9 cellular contexts compared by ENCODE assay signal in genomic region chr18:77086656-77087390, GRCh38. TPM values are rescaled to one million over a fixed set of nuclear protein-coding genes. Genes with fewer than 3 reads are reported as not detected.
DNase-seq lines count a peak whose midpoint lies in the region; ATAC-seq and TF ChIP-seq lines count a peak whose summit lies in the region.
"Had no signal": no experiment of that assay in that cellular context is flagged by ENCODE, and none has a peak within 500 bp of the region (broad histone marks: within the 10 kb centered on the region; RNA-seq: fewer than 3 reads in every experiment).

No MANE protein-coding gene starts in this region.

- 5 to 9% (median 5%) methylated on average over 25 of the region's 25 CpGs for WGBS in psoas muscle, 3 donors

- H3K4me1 ChIP-seq in GM23338 (ENCODE audit: insufficient read depth) = peaks cover 22% of the 10 kb centered on the region
- peaks cover 6% of the 10 kb centered on the region; the same call in 1 of the 2 replicates for H3K4me1 ChIP-seq in iPS-20b (ENCODE audit: insufficient read depth, low read length)
- H3K4me1 ChIP-seq in psoas muscle = peaks cover 82% of the 10 kb centered on the region
- no peaks in the 10 kb centered on the region for H3K4me1 ChIP-seq in Karpas-422 (ENCODE audit: low read length)

- H3K27me3 Mint-ChIP-seq in GM23338 (ENCODE audit: insufficient read depth, low read depth, poor library complexity) = peaks cover 32% of the 10 kb centered on the region

- no peaks in the 10 kb centered on the region; the same call in 1 of the 2 replicates for H4K20me1 ChIP-seq in GM23338 (replicated peaks; ENCODE audit: insufficient read depth)
- 0 out of 2 replicates have a peak, but pooled peaks cover 6% of the 10 kb centered on the region for H4K20me1 ChIP-seq in Karpas-422 (ENCODE audit: insufficient read depth, low read depth, low read length)

- peak overlapping the region; percentile 94 for H3K4me2 ChIP-seq in GM23338
- H3K4me2 ChIP-seq in Karpas-422 (ENCODE audit: low read depth, low read length, poor library complexity, severe bottlenecking) = no peak overlapping the region

- H3K9ac ChIP-seq in iPS-20b (ENCODE audit: low read depth, low read length) = no peak overlapping the region
- no peak overlapping the region for H3K9ac ChIP-seq in Karpas-422 (ENCODE audit: low read length)

- H3K9me3 ChIP-seq in iPS-20b (ENCODE audit: insufficient read depth, low read depth, low read length) (no peaks in the 10 kb centered on the region), psoas muscle (no peaks in the 10 kb centered on the region), Karpas-422 (ENCODE audit: low read length) (no peaks in the 10 kb centered on the region)

- H3K4me3 ChIP-seq in GM23338 (peak overlapping the region; percentile 72), brain microvascular endothelial cell (ENCODE audit: low read depth, low read length) (peak overlapping the region; percentile 49), iPS-20b (ENCODE audit: low read length) (peak overlapping the region; percentile 55; the same call in 1 of the 2 replicates), psoas muscle (peak overlapping the region; percentile 65), Karpas-422 (ENCODE audit: low read length) (no peak overlapping the region)

- DNase-seq in GM23338 (ENCODE audit: low spot score) (peak; percentile 58), brain microvascular endothelial cell (no peak), psoas muscle (peak in 1 of 2 donors; percentile 42), anterior cingulate cortex (lab: John Stamatoyannopoulos, UW) (no peak), Karpas-422 (no peak), hepatic stellate cell (ENCODE audit: low spot score) (no peak)
- DNase-seq: NCI-H1092 had no signal

- H3K79me2 ChIP-seq in GM23338 (replicated peaks; ENCODE audit: insufficient read depth) (peaks cover 5% of the 10 kb centered on the region; the same call in 1 of the 2 replicates), Karpas-422 (ENCODE audit: low read length) (peaks cover 71% of the 10 kb centered on the region)

- no peaks in the 10 kb centered on the region for H3F3A ChIP-seq in GM23338 (replicated peaks; ENCODE audit: low read depth)

- H3K9me3 Mint-ChIP-seq in GM23338 = no peaks in the 10 kb centered on the region

- intact Hi-C loops in psoas muscle (cut with DNase I) = loop anchor here in 1 of 2 donors (2.0 kb wide), 1 partner anchor 42 kb away; no protein-coding TSS in a partner anchor

- ATAC-seq in GM23338 = peak; percentile 72
- ATAC-seq in psoas muscle = peak in 3 of 4 donors; percentile 24 to 53 (median 35)
- no peak for ATAC-seq in HG02884 (IDR thresholded peaks at IDR 0.05; ENCODE audit: unreplicated experiment)

- H2AFZ ChIP-seq in GM23338 (peak overlapping the region; percentile 69), Karpas-422 (ENCODE audit: low read length) (no peak overlapping the region)

- no peak for TF ChIP-seq CTCF in GM23338 (conservative IDR thresholded peaks at IDR 0.05; ENCODE audit: low read depth in 2 of 2)
- TF ChIP-seq CTCF in brain microvascular endothelial cell (IDR thresholded peaks at IDR 0.05; ENCODE audit: low read depth, low read length, missing control alignments) = no peak
- no peak for TF ChIP-seq CTCF in psoas muscle (IDR thresholded peaks at IDR 0.05)

- no peaks in the 10 kb centered on the region for H3K9me2 ChIP-seq in GM23338 (ENCODE audit: insufficient read depth)
- no peaks in the 10 kb centered on the region for H3K9me2 ChIP-seq in Karpas-422 (replicated peaks; ENCODE audit: insufficient read depth, low read length)

- H3K27ac ChIP-seq in GM23338 (ENCODE audit: low read depth) = no peak overlapping the region
- H3K27ac ChIP-seq in brain microvascular endothelial cell = peak overlapping the region; percentile 65
- no peak overlapping the region for H3K27ac ChIP-seq in iPS-20b (ENCODE audit: low read length)
- peak overlapping the region; percentile 88 for H3K27ac ChIP-seq in psoas muscle
- no peak overlapping the region for H3K27ac ChIP-seq in Karpas-422 (ENCODE audit: low read length)

- no peaks in the 10 kb centered on the region for H3K36me3 ChIP-seq in GM23338 (ENCODE audit: insufficient read depth)
- H3K36me3 ChIP-seq in brain microvascular endothelial cell (replicated peaks) = no peaks in the 10 kb centered on the region
- no peaks in the 10 kb centered on the region for H3K36me3 ChIP-seq in iPS-20b (ENCODE audit: insufficient read depth, low read depth, low read length)
- no peaks in the 10 kb centered on the region for H3K36me3 ChIP-seq in psoas muscle (ENCODE audit: insufficient read depth in 1 of 2, low read depth in 1 of 2)
- peaks cover 12% of the 10 kb centered on the region; the same call in 1 of the 2 replicates for H3K36me3 ChIP-seq in Karpas-422 (ENCODE audit: insufficient read depth, low read length)

- no peaks in the 10 kb centered on the region for H3K36me3 Mint-ChIP-seq in GM23338 (ENCODE audit: low read depth)

- H3K4me3 Mint-ChIP-seq in GM23338 = peak overlapping the region; percentile 74

- in situ Hi-C loops in brain microvascular endothelial cell (cut with HindIII; ENCODE audit: low pct_ligation_motif_present, low sequenced_read_pairs) = no loop called here

- H3K4me1 Mint-ChIP-seq in GM23338 = peaks cover 32% of the 10 kb centered on the region

- H3K27me3 ChIP-seq in GM23338 (ENCODE audit: insufficient read depth) (peaks cover 15% of the 10 kb centered on the region), brain microvascular endothelial cell (replicated peaks) (no peaks in the 10 kb centered on the region), iPS-20b (ENCODE audit: insufficient read depth, low read length) (peaks cover 19% of the 10 kb centered on the region), psoas muscle (ENCODE audit: insufficient read depth in 3 of 3, low read length in 2 of 3) (no peaks in the 10 kb centered on the region), Karpas-422 (ENCODE audit: low read length) (no peaks in the 10 kb centered on the region)

- no peak overlapping the region for H3K27ac Mint-ChIP-seq in GM23338

TF ChIP-seq in GM23338, 12 proteins besides CTCF, POLR2A, EP300 and RAD21 (continues in another document):
- no peak for TF ChIP-seq EZH2 (IDR thresholded peaks at IDR 0.05; ENCODE audit: low read depth, unreplicated experiment)
- no peak for TF ChIP-seq ZNF331 (CRISPR knock-in tag; IDR thresholded peaks at IDR 0.05; ENCODE audit: low read depth)
- TF ChIP-seq CREB1 (CRISPR knock-in tag; IDR thresholded peaks at IDR 0.05; ENCODE audit: low read depth) = no peak
- TF ChIP-seq JUNB (IDR thresholded peaks at IDR 0.05; ENCODE audit: unreplicated experiment) = no peak
- no peak for TF ChIP-seq NANOG (IDR thresholded peaks at IDR 0.05; ENCODE audit: borderline replicate concordance)
- TF ChIP-seq EZH2phosphoT487 (IDR thresholded peaks at IDR 0.05; ENCODE audit: unreplicated experiment) = no peak
- TF ChIP-seq ZNF114 (CRISPR knock-in tag; IDR thresholded peaks at IDR 0.05) = no peak
- TF ChIP-seq STAT1 (IDR thresholded peaks at IDR 0.05; ENCODE audit: unreplicated experiment) = no peak
- TF ChIP-seq, protein P1, sequence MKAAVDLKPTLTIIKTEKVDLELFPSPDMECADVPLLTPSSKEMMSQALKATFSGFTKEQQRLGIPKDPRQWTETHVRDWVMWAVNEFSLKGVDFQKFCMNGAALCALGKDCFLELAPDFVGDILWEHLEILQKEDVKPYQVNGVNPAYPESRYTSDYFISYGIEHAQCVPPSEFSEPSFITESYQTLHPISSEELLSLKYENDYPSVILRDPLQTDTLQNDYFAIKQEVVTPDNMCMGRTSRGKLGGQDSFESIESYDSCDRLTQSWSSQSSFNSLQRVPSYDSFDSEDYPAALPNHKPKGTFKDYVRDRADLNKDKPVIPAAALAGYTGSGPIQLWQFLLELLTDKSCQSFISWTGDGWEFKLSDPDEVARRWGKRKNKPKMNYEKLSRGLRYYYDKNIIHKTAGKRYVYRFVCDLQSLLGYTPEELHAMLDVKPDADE (IDR thresholded peaks at IDR 0.05) = no peak
- TF ChIP-seq POLR2AphosphoS5 (IDR thresholded peaks at IDR 0.05; ENCODE audit: low read depth) = no peak
- TF ChIP-seq, protein P2, sequence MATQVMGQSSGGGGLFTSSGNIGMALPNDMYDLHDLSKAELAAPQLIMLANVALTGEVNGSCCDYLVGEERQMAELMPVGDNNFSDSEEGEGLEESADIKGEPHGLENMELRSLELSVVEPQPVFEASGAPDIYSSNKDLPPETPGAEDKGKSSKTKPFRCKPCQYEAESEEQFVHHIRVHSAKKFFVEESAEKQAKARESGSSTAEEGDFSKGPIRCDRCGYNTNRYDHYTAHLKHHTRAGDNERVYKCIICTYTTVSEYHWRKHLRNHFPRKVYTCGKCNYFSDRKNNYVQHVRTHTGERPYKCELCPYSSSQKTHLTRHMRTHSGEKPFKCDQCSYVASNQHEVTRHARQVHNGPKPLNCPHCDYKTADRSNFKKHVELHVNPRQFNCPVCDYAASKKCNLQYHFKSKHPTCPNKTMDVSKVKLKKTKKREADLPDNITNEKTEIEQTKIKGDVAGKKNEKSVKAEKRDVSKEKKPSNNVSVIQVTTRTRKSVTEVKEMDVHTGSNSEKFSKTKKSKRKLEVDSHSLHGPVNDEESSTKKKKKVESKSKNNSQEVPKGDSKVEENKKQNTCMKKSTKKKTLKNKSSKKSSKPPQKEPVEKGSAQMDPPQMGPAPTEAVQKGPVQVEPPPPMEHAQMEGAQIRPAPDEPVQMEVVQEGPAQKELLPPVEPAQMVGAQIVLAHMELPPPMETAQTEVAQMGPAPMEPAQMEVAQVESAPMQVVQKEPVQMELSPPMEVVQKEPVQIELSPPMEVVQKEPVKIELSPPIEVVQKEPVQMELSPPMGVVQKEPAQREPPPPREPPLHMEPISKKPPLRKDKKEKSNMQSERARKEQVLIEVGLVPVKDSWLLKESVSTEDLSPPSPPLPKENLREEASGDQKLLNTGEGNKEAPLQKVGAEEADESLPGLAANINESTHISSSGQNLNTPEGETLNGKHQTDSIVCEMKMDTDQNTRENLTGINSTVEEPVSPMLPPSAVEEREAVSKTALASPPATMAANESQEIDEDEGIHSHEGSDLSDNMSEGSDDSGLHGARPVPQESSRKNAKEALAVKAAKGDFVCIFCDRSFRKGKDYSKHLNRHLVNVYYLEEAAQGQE (IDR thresholded peaks at IDR 0.05; ENCODE audit: unreplicated experiment) = no peak

RNA-seq across cellular contexts. Expression of gene MBP, which starts 45.8 kb away (rescaled TPM):
- 20.7 and 22.9 TPM in 2 replicates for total RNA-seq in GM23338 (2014; rRNA removed; shearing (Covaris generic))
- 14.6 and 18.4 TPM in 2 replicates for polyA plus RNA-seq in GM23338 (2016; fragmentation: Nextera tagmentation; extraction: Ambion mirVana)
- total RNA-seq in psoas muscle = 10 to 100 TPM; 51.6 to 88.2 (median 78.6) TPM
- polyA plus RNA-seq in psoas muscle = 10 to 100 TPM; 16.4 to 43.9 (median 40.8) TPM
- 58.3 and 67.8 TPM in 2 replicates for total RNA-seq in Karpas-422 (2014; rRNA removed; shearing (Covaris generic); ENCODE audit: low replicate concordance)

Comparison
In these comparisons a context has a peak if more than half of its experiments do, and no peak if none do; other contexts are left out.
1. H3K27ac ChIP-seq: peak in brain microvascular endothelial cell (single experiment) and psoas muscle (single experiment); none in GM23338 (single experiment), iPS-20b (single experiment) and Karpas-422 (single experiment).